8 cellular contexts compared by ENCODE assay signal in genomic region chr12:48980389-48980952, GRCh38. TPM values are rescaled to one million over a fixed set of nuclear protein-coding genes. Genes with fewer than 3 reads are reported as not detected.
DNase-seq lines count a peak whose midpoint lies in the region; TF ChIP-seq lines count a peak whose summit lies in the region.

No MANE protein-coding gene starts in this region.

- peaks cover 92 to 98% (median 95%) of the 10 kb centered on the region in 3 donors for H3K27me3 Mint-ChIP-seq in CD14-positive monocyte (ENCODE audit: low read depth in 3 of 3)

- no peaks in the 10 kb centered on the region for H3K9me3 ChIP-seq in MM.1S (replicated peaks; ENCODE audit: insufficient read depth, low read length)
- H3K9me3 ChIP-seq in mucosa of rectum (ENCODE audit: control insufficient read depth in 2 of 2, low read length in 2 of 2) = peaks cover 0 to 2% of the 10 kb centered on the region in 2 donors
- H3K9me3 ChIP-seq in HAP-1 = no peaks in the 10 kb centered on the region
- H3K9me3 ChIP-seq in thyroid gland = no peaks in the 10 kb centered on the region

- no peaks in the 10 kb centered on the region for H4K20me1 ChIP-seq in MM.1S (ENCODE audit: insufficient read depth, low read length)

- H3K4me1 Mint-ChIP-seq in CD14-positive monocyte = peaks cover 50% of the 10 kb centered on the region

- TF ChIP-seq CTCF in CD14-positive monocyte (IDR thresholded peaks at IDR 0.05) = no peak
- TF ChIP-seq CTCF in MM.1S (IDR thresholded peaks at IDR 0.05; ENCODE audit: low read length) = no peak
- TF ChIP-seq CTCF in astrocyte of the spinal cord (IDR thresholded peaks at IDR 0.05; ENCODE audit: low read depth, low read length) = peak; percentile 3
- TF ChIP-seq CTCF in thyroid gland (IDR thresholded peaks at IDR 0.05) = no peak

- H3K79me2 ChIP-seq in MM.1S (ENCODE audit: low read length) = no peaks in the 10 kb centered on the region

- H3K36me3 ChIP-seq in MM.1S (replicated peaks; ENCODE audit: insufficient read depth, low read length) (no peaks in the 10 kb centered on the region), mucosa of rectum (ENCODE audit: control insufficient read depth in 2 of 2, insufficient read depth in 2 of 2, low read length in 2 of 2) (no peaks in the 10 kb centered on the region), HAP-1 (replicated peaks) (no peaks in the 10 kb centered on the region; the same call in 1 of the 2 replicates), thyroid gland (no peaks in the 10 kb centered on the region)

- H3K27ac ChIP-seq in MM.1S (ENCODE audit: low read length) (no peak overlapping the region), mucosa of rectum (ENCODE audit: low read depth in 2 of 2, low read length in 2 of 2) (no peak overlapping the region), thyroid gland (no peak overlapping the region)

- H3K9me3 Mint-ChIP-seq in CD14-positive monocyte = peaks cover 2 to 41% (median 22%) of the 10 kb centered on the region in 7 donors

- H3K27me3 ChIP-seq in MM.1S (replicated peaks; ENCODE audit: insufficient read depth, low read length) (peaks cover 93% of the 10 kb centered on the region), mucosa of rectum (ENCODE audit: control insufficient read depth in 2 of 2, insufficient read depth in 2 of 2, low read length in 2 of 2) (peaks cover 66 to 75% of the 10 kb centered on the region in 2 donors), HAP-1 (ENCODE audit: low read depth) (peaks cover 16% of the 10 kb centered on the region), thyroid gland (peaks cover 34% of the 10 kb centered on the region)

- TF ChIP-seq POLR2A in thyroid gland (IDR thresholded peaks at IDR 0.05) = no peak

- peak overlapping the region; percentile 89 for H3K4me2 ChIP-seq in MM.1S (ENCODE audit: low read depth, low read length)

- in situ Hi-C loops in astrocyte of the spinal cord (cut with HindIII; ENCODE audit: low sequenced_read_pairs) = no loop called here
- in situ Hi-C loops in HAP-1 (cut with MboI; ENCODE audit: low sequenced_read_pairs) = no loop called here

- H3K4me3 ChIP-seq in MM.1S (ENCODE audit: low read length) (peak overlapping the region; percentile 52), astrocyte of the spinal cord (ENCODE audit: low read depth, low read length) (no peak overlapping the region), mucosa of rectum (ENCODE audit: low read length in 2 of 2) (peak overlapping the region; percentile 46 to 58), HAP-1 (no peak overlapping the region), thyroid gland (replicated peaks in 1 of 3) (peak overlapping the region in 1 of 3 donors; percentile 13)

- 3 to 4% methylated on average over 12 to 46 of the region's 46 CpGs for WGBS in thyroid gland, 2 donors

- H3K4me1 ChIP-seq in MM.1S (ENCODE audit: low read length) = peaks cover 41% of the 10 kb centered on the region
- peaks cover 33 to 38% of the 10 kb centered on the region in 2 donors for H3K4me1 ChIP-seq in mucosa of rectum (ENCODE audit: control insufficient read depth in 2 of 2, insufficient read depth in 2 of 2, low read length in 2 of 2)
- H3K4me1 ChIP-seq in HAP-1 = peaks cover under 1% of the 10 kb centered on the region
- peaks cover 37 to 42% of the 10 kb centered on the region in 2 donors for H3K4me1 ChIP-seq in thyroid gland

- DNase-seq in CD14-positive monocyte (ENCODE audit: low spot score) (no peak), MM.1S (no peak), astrocyte of the spinal cord (ENCODE audit: low read depth, low spot score) (no peak), HAP-1 (ENCODE audit: low spot score in 2 of 2) (no peak), globus pallidus (ENCODE audit: low spot score) (no peak), HCEC 1CT (no peak), thyroid gland (no peak)

- H3K9me2 ChIP-seq in MM.1S (replicated peaks; ENCODE audit: insufficient read depth, low read length) = no peaks in the 10 kb centered on the region

- H3K27ac Mint-ChIP-seq in CD14-positive monocyte = peak overlapping the region in 2 of 7 donors; percentile 12 to 14

- no peaks in the 10 kb centered on the region for H3F3A ChIP-seq in MM.1S (ENCODE audit: insufficient read depth, low read length)

- peak overlapping the region; percentile 79 to 92 for H3K4me3 Mint-ChIP-seq in CD14-positive monocyte

- peak overlapping the region; percentile 46; the same call in 1 of the 2 replicates for H2AFZ ChIP-seq in MM.1S (ENCODE audit: low read length)

- H3K9ac ChIP-seq in MM.1S (ENCODE audit: low read length) (no peak overlapping the region), mucosa of rectum (ENCODE audit: low read depth in 1 of 2, low read length in 2 of 2) (peak overlapping the region in 1 of 2 donors; percentile 24)

- intact Hi-C loops in CD14-positive monocyte (cut with micrococcal nuclease) (loop anchor here in 1 of 2 donors (10.0 kb wide), 1 partner anchor 126 kb away; the partner anchor contains the start of gene DDX23), thyroid gland (cut with DNase I) (no loop called here)

- peaks cover 22 to 23% of the 10 kb centered on the region in 2 donors for H3K36me3 Mint-ChIP-seq in CD14-positive monocyte

RNA-seq across cellular contexts. Expression of gene WNT1, which starts 2.3 kb away (rescaled TPM):
- polyA plus RNA-seq in CD14-positive monocyte = not detected
- not detected for total RNA-seq in thyroid gland

RNA-seq across cellular contexts. Expression of gene WNT10B, which starts 8.9 kb away (rescaled TPM):
- polyA plus RNA-seq in CD14-positive monocyte = not detected
- total RNA-seq in thyroid gland = 1 to 10 TPM in 1 of 4 donors, under 1 TPM in 2, not detected in 1; 0.54 to 1.7 (median 0.59) TPM

RNA-seq across cellular contexts. Expression of gene DDN, which starts 18.7 kb away (rescaled TPM):
- polyA plus RNA-seq in CD14-positive monocyte = not detected
- total RNA-seq in thyroid gland = under 1 TPM in 2 of 4 donors, not detected in 2; 0.11 to 0.13 TPM

RNA-seq across cellular contexts. Expression of gene ARF3, which starts 23.2 kb away (rescaled TPM):
- 10 to 100 TPM; 56.5 to 58.4 TPM for polyA plus RNA-seq in CD14-positive monocyte
- 100 to 1,000 TPM in 3 of 4 donors, 10 to 100 TPM in 1; 92.7 to 177 (median 136) TPM for total RNA-seq in thyroid gland

RNA-seq across cellular contexts. Expression of gene PRKAG1, which starts 38.1 kb away (rescaled TPM):
- polyA plus RNA-seq in CD14-positive monocyte = 10 to 100 TPM; 50.1 to 58.9 TPM
- 10 to 100 TPM; 50.3 to 68.1 (median 59.9) TPM for total RNA-seq in thyroid gland

Comparison
In these comparisons a context has a peak if more than half of its experiments do, and no peak if none do; other contexts are left out.
1. H3K4me3 ChIP-seq: peak in MM.1S (single experiment) and mucosa of rectum (2 of 2); none in astrocyte of the spinal cord (single experiment) and HAP-1 (single experiment).